In genomic region chr12:123513805-123514204, GRCh38 we compare ENCODE assay signal across 1 cellular context.
TF ChIP-seq lines count a peak whose summit lies in the region.

No MANE protein-coding gene starts in this region.

TF ChIP-seq in IMR-90, 13 proteins besides CTCF, POLR2A, EP300 and RAD21:
- no peak for TF ChIP-seq MAFK (IDR thresholded peaks at IDR 0.05; ENCODE audit: low read depth, low read length)
- TF ChIP-seq SMC3 (IDR thresholded peaks at IDR 0.05; ENCODE audit: low read depth, low read length): no peak
- TF ChIP-seq FOS (IDR thresholded peaks at IDR 0.05; ENCODE audit: low read depth, low read length): no peak
- no peak for TF ChIP-seq MXI1 (IDR thresholded peaks at IDR 0.05; ENCODE audit: borderline replicate concordance, low read depth, low read length)
- no peak for TF ChIP-seq RFX5 (IDR thresholded peaks at IDR 0.05; ENCODE audit: low read depth, low read length)
- TF ChIP-seq CEBPB (IDR thresholded peaks at IDR 0.05; ENCODE audit: low read depth, low read length): no peak
- TF ChIP-seq NFE2L2 (IDR thresholded peaks at IDR 0.05; ENCODE audit: low read depth, low read length): no peak
